Comparison of ENCODE assay signal across 19 cellular contexts in genomic region chr2:12835733-12836132, GRCh38.
"Had no signal": no experiment of that assay in that cellular context is flagged by ENCODE, and none has a peak within 500 bp of the region (broad histone marks: within the 10 kb centered on the region; RNA-seq: fewer than 3 reads in every experiment).

No MANE protein-coding gene starts in this region.

- H3K4me1 Mint-ChIP-seq: immature natural killer cell; naive thymus-derived CD8-positive, alpha-beta T cell had no signal

- DNase-seq: cortex of kidney; effector memory CD8-positive, alpha-beta T cell; gastrocnemius medialis; immature natural killer cell; mammary epithelial cell; mucosa of descending colon; naive thymus-derived CD8-positive, alpha-beta T cell; psoas muscle; retina; sigmoid colon; stimulated activated naive CD4-positive, alpha-beta T cell; stomach; substantia nigra; trophoblast cell had no signal

- H3K4me3 Mint-ChIP-seq: effector memory CD8-positive, alpha-beta T cell; immature natural killer cell; naive thymus-derived CD8-positive, alpha-beta T cell had no signal

- H3K36me3 Mint-ChIP-seq: naive thymus-derived CD8-positive, alpha-beta T cell had no signal

- H3K9me3 Mint-ChIP-seq: effector memory CD8-positive, alpha-beta T cell; naive thymus-derived CD8-positive, alpha-beta T cell had no signal

- H3K27ac ChIP-seq: epithelial cell of prostate, esophagus muscularis mucosa, neutrophil, psoas muscle, sigmoid colon, skin epidermis, stomach, thoracic aorta had no signal

- H3K4me3 ChIP-seq: esophagus muscularis mucosa, gastrocnemius medialis, mucosa of descending colon, psoas muscle, sigmoid colon, skin epidermis, stomach, thoracic aorta had no signal

- H3K36me3 ChIP-seq: esophagus muscularis mucosa, gastrocnemius medialis, neutrophil, sigmoid colon, stomach, thoracic aorta had no signal

- H3K27me3 ChIP-seq: esophagus muscularis mucosa, gastrocnemius medialis, neutrophil, sigmoid colon, stomach had no signal

- ATAC-seq: effector memory CD8-positive, alpha-beta T cell; gastrocnemius medialis; mucosa of descending colon; naive thymus-derived CD8-positive, alpha-beta T cell; psoas muscle had no signal

- H3K4me1 ChIP-seq: gastrocnemius medialis, psoas muscle, sigmoid colon, stomach had no signal

- H3K27ac Mint-ChIP-seq: effector memory CD8-positive, alpha-beta T cell; immature natural killer cell; naive thymus-derived CD8-positive, alpha-beta T cell had no signal
